ENCODE assay signal across 3 cellular contexts in genomic region chr10:32562695-32563094, GRCh38.
DNase-seq lines count a peak whose midpoint lies in the region; ATAC-seq, FAIRE-seq and TF ChIP-seq lines count a peak whose summit lies in the region.
"Not testable (repeated sequence)": the region's sequence is repeated elsewhere in the genome, so short reads cannot be mapped to it uniquely, and the experiment has no call there.

No MANE protein-coding gene starts in this region.

- TF ChIP-seq EP300 in K562 (IDR thresholded peaks at IDR 0.05; ENCODE audit: low read length), result not testable (repeated sequence)

- not testable (repeated sequence) for FAIRE-seq in K562 (lab: Jason Lieb, UNC)

- DNase-seq in KBM-7 (peak; percentile 18), OCI-M1 (lab: John Stamatoyannopoulos, UW) (peak; percentile 24)
- DNase-seq in K562 (ENCODE audit: extremely low read depth in 1 of 4, low spot score in 3 of 4), result not testable (repeated sequence)

- not testable (repeated sequence) for H4K20me1 ChIP-seq in K562 (replicated peaks; ENCODE audit: control insufficient read depth, insufficient read depth, low read length)

- not testable (repeated sequence) for H3K27ac ChIP-seq in K562 (ENCODE audit: extremely low read depth, low read depth, low read length)

- H3K9ac ChIP-seq in K562 (ENCODE audit: insufficient read depth in 1 of 2, low read depth in 2 of 2, low read length in 2 of 2), result not testable (repeated sequence)

- not testable (repeated sequence) for BruUV-seq in K562 (replicated peaks; lab: Mats Ljungman, UMichigan)

- H3K9me3 ChIP-seq in K562 (replicated peaks; ENCODE audit: control insufficient read depth, insufficient read depth, low read depth, low read length), result not testable (repeated sequence)

- intact Hi-C loops in K562 (cut with micrococcal nuclease), result not testable (repeated sequence)

- CTCF ChIA-PET in K562 (lab: Yijun Ruan, JAX; ENCODE audit: low intra/inter-chr PET ratio), result not testable (repeated sequence)

- not testable (repeated sequence) for H3K79me2 ChIP-seq in K562 (ENCODE audit: control insufficient read depth, insufficient read depth, low read length)

- not testable (repeated sequence) for H3K9me1 ChIP-seq in K562 (ENCODE audit: control insufficient read depth, insufficient read depth, low read length)

- TF ChIP-seq POLR2A in K562 (conservative IDR thresholded peaks at IDR 0.05), result not testable (repeated sequence)

- not testable (repeated sequence) for ATAC-seq in K562

- not testable (repeated sequence) for H2AFZ ChIP-seq in K562 (ENCODE audit: low read depth, low read length)

- not testable (repeated sequence) for H3K4me1 ChIP-seq in K562 (replicated peaks in 1 of 2; ENCODE audit: control insufficient read depth in 2 of 2, insufficient read depth in 2 of 2, low read length in 2 of 2)

- H3K4me3 ChIP-seq in K562, result not testable (repeated sequence)

- in situ Hi-C loops in KBM-7 (cut with MboI; ENCODE audit: low pct_unique_long_range_greater_than_20kb, low sequenced_read_pairs); K562 (cut with MboI): not testable (repeated sequence)

- TF ChIP-seq RAD21 in K562 (CRISPR knock-in tag; conservative IDR thresholded peaks at IDR 0.05 in 1 of 2, IDR thresholded peaks at IDR 0.05 in 1 of 2), result not testable (repeated sequence)

- not testable (repeated sequence) for H3K27me3 ChIP-seq in K562 (ENCODE audit: control insufficient read depth in 2 of 2, insufficient read depth in 2 of 2, low read length in 2 of 2)

- POLR2A ChIA-PET in K562 (lab: Yijun Ruan, JAX), result not testable (repeated sequence)

- H3K4me2 ChIP-seq in K562 (ENCODE audit: insufficient read depth, low read length), result not testable (repeated sequence)

- TF ChIP-seq CTCF in K562 (IDR thresholded peaks at IDR 0.05 in 2 of 3, conservative IDR thresholded peaks at IDR 0.05 in 1 of 3; ENCODE audit: insufficient read depth in 2 of 3, low read depth in 1 of 3, low read length in 3 of 3), result not testable (repeated sequence)

- not testable (repeated sequence) for H3K36me3 ChIP-seq in K562 (ENCODE audit: control insufficient read depth, insufficient read depth, low read length)

TF ChIP-seq in K562, 482 proteins besides CTCF, POLR2A, EP300 and RAD21:
- TF ChIP-seq SOX6 (IDR thresholded peaks at IDR 0.05) (peak; percentile 93; the same call in 1 of the 2 replicates), SMARCE1 (IDR thresholded peaks at IDR 0.05) (peak; percentile 37; the same call in 1 of the 2 replicates), CBFA2T3 (IDR thresholded peaks at IDR 0.05) (peak; percentile 5; the same call in 1 of the 2 replicates), TAL1 (IDR thresholded peaks at IDR 0.05) (peak; percentile 15; the same call in 1 of the 2 replicates)
